In the genomic region with DNA sequence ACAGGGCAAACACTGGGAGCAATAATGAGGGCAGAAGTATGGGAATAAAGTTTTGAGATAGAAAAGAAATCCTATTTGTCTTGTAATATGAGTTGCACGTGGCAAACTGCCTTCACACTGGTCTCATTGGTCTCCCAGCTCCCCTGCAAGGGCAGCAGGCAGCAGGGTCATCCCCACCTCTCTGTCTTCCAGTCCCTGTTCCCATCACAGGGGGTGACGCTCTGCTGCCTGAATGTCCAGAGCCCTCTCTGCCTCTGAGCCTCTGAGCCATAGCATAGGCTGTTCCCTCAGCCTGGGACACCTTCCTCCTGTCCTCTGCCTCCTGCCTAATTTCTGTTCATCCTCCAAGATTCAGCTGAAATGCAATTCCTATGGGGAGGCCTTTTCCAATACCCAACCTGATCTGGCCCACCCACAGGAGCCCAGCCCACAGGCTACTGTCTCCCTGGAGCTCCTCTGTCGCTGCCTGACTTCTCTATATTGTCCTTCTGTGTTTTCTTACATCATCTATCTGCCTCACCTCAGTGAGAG, we compare ENCODE assay signal across 24 cellular contexts. TPM values are rescaled to one million over a fixed set of nuclear protein-coding genes. Genes with fewer than 3 reads are reported as not detected.
"Had no signal": no experiment of that assay in that cellular context is flagged by ENCODE, and none has a peak within 500 bp of the region (broad histone marks: within the 10 kb centered on the region; RNA-seq: fewer than 3 reads in every experiment).

No MANE protein-coding gene starts in this region.

- H3K4me3 ChIP-seq: coronary artery, gastrocnemius medialis, lung had no signal

- H3K27ac Mint-ChIP-seq: activated CD4-positive, alpha-beta memory T cell treated with anti-CD3 and anti-CD28 coated beads for 36 hours; mesothelial cell of epicardium; nephron; progenitor cell of endocrine pancreas; stimulated activated naive CD8-positive, alpha-beta T cell treated with anti-CD3 and anti-CD28 coated beads, Interleukin-15, amount 100 ng/mL, for 72 hours had no signal

- H3K9me3 Mint-ChIP-seq: activated CD4-positive, alpha-beta memory T cell treated with anti-CD3 and anti-CD28 coated beads for 36 hours; central memory CD8-positive, alpha-beta T cell; stimulated activated naive CD8-positive, alpha-beta T cell treated with anti-CD3 and anti-CD28 coated beads, Interleukin-15, amount 100 ng/mL, for 72 hours had no signal

- H3K4me3 Mint-ChIP-seq: activated CD4-positive, alpha-beta memory T cell treated with anti-CD3 and anti-CD28 coated beads for 36 hours; central memory CD8-positive, alpha-beta T cell; mesothelial cell of epicardium; nephron; stimulated activated naive CD8-positive, alpha-beta T cell treated with anti-CD3 and anti-CD28 coated beads, Interleukin-15, amount 100 ng/mL, for 72 hours had no signal

- H3K4me1 ChIP-seq: gastrocnemius medialis had no signal

- DNase-seq: activated CD4-positive, alpha-beta memory T cell treated with anti-CD3 and anti-CD28 coated beads for 36 hours; activated naive CD4-positive, alpha-beta T cell treated with anti-CD3 and anti-CD28 coated beads, Interleukin-2, amount 50 U/mL, for 16 hours; activated T-cell treated with anti-CD3 and anti-CD28 coated beads, Interleukin-2, amount 50 U/mL, for 1 hour; aorta; brain microvascular endothelial cell; gastrocnemius medialis; kidney; occipital lobe; stimulated activated CD4-positive, alpha-beta T cell treated with anti-CD3 and anti-CD28 coated beads, Interleukin-15, amount 100 ng/mL, for 24 hours; stimulated activated CD4-positive, alpha-beta T cell treated with anti-CD3 and anti-CD28 coated beads, Interleukin-2, amount 100 ng/mL, for 48 hours; stimulated activated naive CD8-positive, alpha-beta T cell treated with anti-CD3 and anti-CD28 coated beads, Interleukin-15, amount 100 ng/mL, for 72 hours; T-helper 2 cell; trophoblast cell; WERI-Rb-1 had no signal

- H3K36me3 ChIP-seq: brain microvascular endothelial cell, gastrocnemius medialis, WERI-Rb-1 had no signal

- ATAC-seq: gastrocnemius medialis; left lobe of liver; stimulated activated naive CD8-positive, alpha-beta T cell treated with anti-CD3 and anti-CD28 coated beads, Interleukin-15, amount 100 ng/mL, for 72 hours had no signal

- H3K36me3 Mint-ChIP-seq: activated CD4-positive, alpha-beta memory T cell treated with anti-CD3 and anti-CD28 coated beads for 36 hours had no signal

- H3K4me1 Mint-ChIP-seq: central memory CD8-positive, alpha-beta T cell; nephron had no signal

- H3K27ac ChIP-seq: brain microvascular endothelial cell, coronary artery, gastrocnemius medialis, WERI-Rb-1 had no signal

RNA-seq across cellular contexts. Expression of a gene that starts 26.7 kb away (rescaled TPM):
- total RNA-seq: activated CD4-positive, alpha-beta memory T cell treated with anti-CD3 and anti-CD28 coated beads for 36 hours; aorta; gastrocnemius medialis; kidney; left lobe of liver; lung; mesothelial cell of epicardium; occipital lobe; progenitor cell of endocrine pancreas; skeletal muscle tissue; temporal lobe had no signal
- polyA plus RNA-seq: aorta, esophagus, lung had no signal
